In the genomic region with DNA sequence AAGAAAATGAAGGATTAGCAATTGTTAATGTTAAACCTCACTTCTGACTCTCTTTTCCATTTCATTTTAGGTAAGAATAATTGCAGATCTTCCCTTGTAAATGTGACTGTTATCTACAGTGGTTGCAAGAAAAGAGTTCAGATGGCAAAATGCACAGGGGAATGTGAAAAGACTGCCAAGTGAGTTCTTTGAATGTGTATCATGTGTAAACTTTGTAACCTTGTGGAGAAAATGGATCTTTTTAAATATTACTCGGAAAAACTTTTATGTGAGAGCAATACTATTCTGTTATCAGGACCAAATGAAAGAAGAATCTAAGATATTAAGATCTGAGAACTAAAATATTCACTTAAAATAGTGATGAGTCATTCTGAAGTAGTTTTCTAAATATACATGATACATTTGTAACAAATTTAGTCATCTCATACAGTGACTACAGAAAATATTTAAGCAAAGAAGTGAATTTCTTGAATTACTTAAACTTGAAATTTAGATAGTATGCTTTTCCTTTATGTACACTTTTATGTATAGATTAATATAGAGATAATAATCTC, we compare ENCODE assay signal across 31 cellular contexts.
DNase-seq lines count a peak whose midpoint lies in the region; ATAC-seq, FAIRE-seq and TF ChIP-seq lines count a peak whose summit lies in the region.
"Had no signal": no experiment of that assay in that cellular context is flagged by ENCODE, and none has a peak within 500 bp of the region (broad histone marks: within the 10 kb centered on the region; RNA-seq: fewer than 3 reads in every experiment).

No MANE protein-coding gene starts in this region.

- H3K36me3 Mint-ChIP-seq in activated T-helper 17 cell treated with anti-CD3 and anti-CD28 coated beads, Interleukin-2, amount 50 U/mL, for 72 hours (ENCODE audit: low read depth), result no peaks in the 10 kb centered on the region
- H3K36me3 Mint-ChIP-seq: activated CD8-positive, alpha-beta memory T cell treated with anti-CD3 and anti-CD28 coated beads, Interleukin-2, amount 10 ng/mL, durations not matched to agents 7 days and 5 days; activated naive CD4-positive, alpha-beta T cell treated with anti-CD3 and anti-CD28 coated beads, Interleukin-2, amount 10 ng/mL, durations not matched to agents 7 days and 5 days; CD4-positive, CD25-positive, alpha-beta regulatory T cell; naive thymus-derived CD8-positive, alpha-beta T cell; stimulated activated memory B cell treated with anti-CD40 and anti-IgM and Interleukin-4, amounts not matched to agents 10 μg/mL and 1 μg/mL and 100 μg/mL, for 72 hours; WTC11 had no signal

- H2BK120ac ChIP-seq in IMR-90 (ENCODE audit: low read depth, low read length), result no peak overlapping the region

- intact Hi-C loops in IMR-90 (cut with micrococcal nuclease) (no loop called here), kidney (cut with DNase I) (no loop called here), Right ventricle myocardium superior (cut with DNase I) (no loop called here)

- H2AFZ ChIP-seq in IMR-90 (replicated peaks; ENCODE audit: low read length, poor library complexity), result no peak overlapping the region

- FAIRE-seq in colon (lab: Jason Lieb, UNC) (peak; percentile 18), kidney (lab: Jason Lieb, UNC) (peak; percentile 75)
- FAIRE-seq: D721Med, endothelial cell of umbilical vein had no signal

- no peak overlapping the region for H2BK20ac ChIP-seq in IMR-90 (ENCODE audit: low read depth, low read length)

- no peaks in the 10 kb centered on the region for H3K27me3 Mint-ChIP-seq in activated T-helper 17 cell treated with anti-CD3 and anti-CD28 coated beads, Interleukin-2, amount 50 U/mL, for 72 hours
- H3K27me3 Mint-ChIP-seq: activated CD8-positive, alpha-beta memory T cell treated with anti-CD3 and anti-CD28 coated beads, Interleukin-2, amount 10 ng/mL, durations not matched to agents 7 days and 5 days; activated naive CD4-positive, alpha-beta T cell treated with anti-CD3 and anti-CD28 coated beads, Interleukin-2, amount 10 ng/mL, durations not matched to agents 7 days and 5 days; CD4-positive, CD25-positive, alpha-beta regulatory T cell; stimulated activated memory B cell treated with anti-CD40 and anti-IgM and Interleukin-4, amounts not matched to agents 10 μg/mL and 1 μg/mL and 100 μg/mL, for 72 hours had no signal

- H3K18ac ChIP-seq in IMR-90 (ENCODE audit: low read depth, low read length), result no peak overlapping the region

- no peak overlapping the region for H2BK15ac ChIP-seq in IMR-90 (ENCODE audit: low read depth, low read length)

- H3K4me3 ChIP-seq in IMR-90 (ENCODE audit: insufficient read depth, low read depth, low read length), result no peak overlapping the region
- no peak overlapping the region for H3K4me3 ChIP-seq in kidney (ENCODE audit: low read length in 2 of 2)
- H3K4me3 ChIP-seq: dorsolateral prefrontal cortex, thyroid gland had no signal

- no peak overlapping the region for H4K5ac ChIP-seq in IMR-90 (ENCODE audit: low read depth, low read length)

- CTCF ChIA-PET in IMR-90 (lab: Yijun Ruan, JAX), result no interaction called here

- POLR2A ChIA-PET in IMR-90 (lab: Charles Lee; ENCODE audit: unreplicated experiment), result no interaction called here

- no peak overlapping the region for H3K56ac ChIP-seq in IMR-90 (ENCODE audit: extremely low read depth, insufficient read depth, low read length)

- no peak for TF ChIP-seq RAD21 in IMR-90 (IDR thresholded peaks at IDR 0.05; ENCODE audit: low read length)

- no peak overlapping the region for H3K14ac ChIP-seq in IMR-90 (replicated peaks; ENCODE audit: low read depth, low read length)

- no peak overlapping the region for H4K8ac ChIP-seq in IMR-90 (ENCODE audit: low read depth in 2 of 2, low read length in 2 of 2)

- H3K9ac ChIP-seq in IMR-90 (ENCODE audit: low read depth, low read length), result no peak overlapping the region
- H3K9ac ChIP-seq in kidney (ENCODE audit: low read length in 2 of 2), result no peak overlapping the region

- no peak overlapping the region for H2BK5ac ChIP-seq in IMR-90 (ENCODE audit: low read depth, low read length, poor library complexity, severe bottlenecking)

- WGBS in IMR-90 (ENCODE audit: extremely low coverage in 2 of 2, insufficient read length in 1 of 2), 2 experiments, result no CpG with 5 or more reads among the region's 1 CpG

- no peak overlapping the region for H3K4me2 ChIP-seq in IMR-90 (ENCODE audit: low read depth, low read length)

- peak; percentile 39 for ATAC-seq in GM18511 (IDR thresholded peaks at IDR 0.05; ENCODE audit: unreplicated experiment)
- no peak for ATAC-seq in IMR-90 (ENCODE audit: low read depth)
- no peak for ATAC-seq in Right ventricle myocardium superior (ENCODE audit: poor library complexity)
- no peak for ATAC-seq in activated T-helper 17 cell treated with anti-CD3 and anti-CD28 coated beads, Interleukin-2, amount 50 U/mL, for 72 hours (replicated peaks)
- ATAC-seq: activated CD8-positive, alpha-beta memory T cell treated with anti-CD3 and anti-CD28 coated beads, Interleukin-2, amount 10 ng/mL, durations not matched to agents 7 days and 5 days; left ventricle myocardium superior; naive thymus-derived CD8-positive, alpha-beta T cell; Right ventricle myocardium inferior; stimulated activated memory B cell treated with anti-CD40 and anti-IgM and Interleukin-4, amounts not matched to agents 10 μg/mL and 1 μg/mL and 100 μg/mL, for 72 hours; WTC11 had no signal

- H3K9me1 ChIP-seq in IMR-90 (ENCODE audit: insufficient read depth, low read length), result no peaks in the 10 kb centered on the region

- H3K27ac ChIP-seq in IMR-90 (ENCODE audit: insufficient read depth, low read length) (no peak overlapping the region), kidney (ENCODE audit: low read depth in 2 of 2, low read length in 2 of 2) (no peak overlapping the region)
- H3K27ac ChIP-seq: dorsolateral prefrontal cortex, thyroid gland had no signal

- H3K27me3 ChIP-seq in IMR-90 (ENCODE audit: control insufficient read depth, insufficient read depth, low read length), result no peaks in the 10 kb centered on the region
- H3K27me3 ChIP-seq: dorsolateral prefrontal cortex, thyroid gland had no signal

- H3K27ac Mint-ChIP-seq in activated T-helper 17 cell treated with anti-CD3 and anti-CD28 coated beads, Interleukin-2, amount 50 U/mL, for 72 hours, result no peak overlapping the region
- H3K27ac Mint-ChIP-seq: activated CD8-positive, alpha-beta memory T cell treated with anti-CD3 and anti-CD28 coated beads, Interleukin-2, amount 10 ng/mL, durations not matched to agents 7 days and 5 days; activated naive CD4-positive, alpha-beta T cell treated with anti-CD3 and anti-CD28 coated beads, Interleukin-2, amount 10 ng/mL, durations not matched to agents 7 days and 5 days; CD4-positive, CD25-positive, alpha-beta regulatory T cell; naive thymus-derived CD8-positive, alpha-beta T cell; stimulated activated memory B cell treated with anti-CD40 and anti-IgM and Interleukin-4, amounts not matched to agents 10 μg/mL and 1 μg/mL and 100 μg/mL, for 72 hours; WTC11 had no signal

- peaks cover 4% of the 10 kb centered on the region; the same call in 1 of the 2 replicates for H3K9me3 ChIP-seq in IMR-90 (ENCODE audit: control insufficient read depth, insufficient read depth, low read length)
- H3K9me3 ChIP-seq in kidney (ENCODE audit: control insufficient read depth in 1 of 2, low read length in 2 of 2), result no peaks in the 10 kb centered on the region
- H3K9me3 ChIP-seq: thyroid gland had no signal

- no peaks in the 10 kb centered on the region for H4K20me1 ChIP-seq in IMR-90 (ENCODE audit: insufficient read depth, low read length)

- no peak overlapping the region for H4K91ac ChIP-seq in IMR-90 (ENCODE audit: insufficient read depth, low read depth, low read length)

- TF ChIP-seq CTCF in IMR-90 (conservative IDR thresholded peaks at IDR 0.05; ENCODE audit: low read depth, low read length) (no peak), kidney (IDR thresholded peaks at IDR 0.05; ENCODE audit: borderline replicate concordance, extremely low read depth, insufficient read depth) (no peak)

- no peak overlapping the region for H3K4me3 Mint-ChIP-seq in activated T-helper 17 cell treated with anti-CD3 and anti-CD28 coated beads, Interleukin-2, amount 50 U/mL, for 72 hours
- H3K4me3 Mint-ChIP-seq: activated CD8-positive, alpha-beta memory T cell treated with anti-CD3 and anti-CD28 coated beads, Interleukin-2, amount 10 ng/mL, durations not matched to agents 7 days and 5 days; activated naive CD4-positive, alpha-beta T cell treated with anti-CD3 and anti-CD28 coated beads, Interleukin-2, amount 10 ng/mL, durations not matched to agents 7 days and 5 days; CD4-positive, CD25-positive, alpha-beta regulatory T cell; naive thymus-derived CD8-positive, alpha-beta T cell; stimulated activated memory B cell treated with anti-CD40 and anti-IgM and Interleukin-4, amounts not matched to agents 10 μg/mL and 1 μg/mL and 100 μg/mL, for 72 hours; WTC11 had no signal

- H3K4me1 ChIP-seq in IMR-90 (ENCODE audit: control insufficient read depth, insufficient read depth, low read length) (no peaks in the 10 kb centered on the region), kidney (ENCODE audit: control insufficient read depth in 1 of 2, insufficient read depth in 1 of 2, low read depth in 1 of 2, low read length in 2 of 2) (no peaks in the 10 kb centered on the region)
- H3K4me1 ChIP-seq: thyroid gland had no signal

- H3K4me1 Mint-ChIP-seq in activated T-helper 17 cell treated with anti-CD3 and anti-CD28 coated beads, Interleukin-2, amount 50 U/mL, for 72 hours, result no peaks in the 10 kb centered on the region
- H3K4me1 Mint-ChIP-seq: activated CD8-positive, alpha-beta memory T cell treated with anti-CD3 and anti-CD28 coated beads, Interleukin-2, amount 10 ng/mL, durations not matched to agents 7 days and 5 days; activated naive CD4-positive, alpha-beta T cell treated with anti-CD3 and anti-CD28 coated beads, Interleukin-2, amount 10 ng/mL, durations not matched to agents 7 days and 5 days; CD4-positive, CD25-positive, alpha-beta regulatory T cell; naive thymus-derived CD8-positive, alpha-beta T cell; stimulated activated memory B cell treated with anti-CD40 and anti-IgM and Interleukin-4, amounts not matched to agents 10 μg/mL and 1 μg/mL and 100 μg/mL, for 72 hours; WTC11 had no signal

- peaks cover 5% of the 10 kb centered on the region for H3K9me3 Mint-ChIP-seq in activated T-helper 17 cell treated with anti-CD3 and anti-CD28 coated beads, Interleukin-2, amount 50 U/mL, for 72 hours
- H3K9me3 Mint-ChIP-seq: stimulated activated memory B cell treated with anti-CD40 and anti-IgM and Interleukin-4, amounts not matched to agents 10 μg/mL and 1 μg/mL and 100 μg/mL, for 72 hours; WTC11 had no signal

- DNase-seq in IMR-90, result peak; percentile 2
- no peak for DNase-seq in kidney
- DNase-seq in Right ventricle myocardium superior, result no peak
- DNase-seq in NCI-H510A (lab: John Stamatoyannopoulos, UW), result no peak
- no peak for DNase-seq in HUDEP-2 (lab: John Stamatoyannopoulos, UW; ENCODE audit: unreplicated experiment in 76 of 76)
- DNase-seq: activated CD4-positive, alpha-beta T cell treated with anti-CD3 and anti-CD28 coated beads, Interleukin-2, amount 50 U/mL, for 1 hour; activated CD8-positive, alpha-beta memory T cell treated with anti-CD3 and anti-CD28 coated beads, Interleukin-2, amount 10 ng/mL, durations not matched to agents 7 days and 5 days; activated naive CD4-positive, alpha-beta T cell treated with anti-CD3 and anti-CD28 coated beads, Interleukin-2, amount 10 ng/mL, durations not matched to agents 7 days and 5 days; CD4-positive, CD25-positive, alpha-beta regulatory T cell; dorsolateral prefrontal cortex; EL; foreskin melanocyte; H7; hypothalamus; left ventricle myocardium superior; naive thymus-derived CD8-positive, alpha-beta T cell; NCI-H1105 treated with DMSO at 0.1 percent for 48 hours; NCI-H2029; NCI-H2227 treated with DMSO at 0.1 percent for 48 hours; NCI-H82; SW 1271; T1000; thyroid gland had no signal

- H3K36me3 ChIP-seq in IMR-90 (ENCODE audit: control insufficient read depth, insufficient read depth, low read length) (no peaks in the 10 kb centered on the region), kidney (ENCODE audit: control insufficient read depth in 1 of 2, insufficient read depth in 2 of 2, low read length in 2 of 2) (no peaks in the 10 kb centered on the region)
- H3K36me3 ChIP-seq: thyroid gland had no signal

- no peak overlapping the region for H2AK9ac ChIP-seq in IMR-90 (replicated peaks; ENCODE audit: low read depth, low read length, poor library complexity)

- no peak for TF ChIP-seq POLR2A in IMR-90 (IDR thresholded peaks at IDR 0.05; ENCODE audit: low read depth, low read length)

- no peaks in the 10 kb centered on the region for H3K79me1 ChIP-seq in IMR-90 (ENCODE audit: low read depth in 1 of 2, low read length in 2 of 2)

- H3K23ac ChIP-seq in IMR-90 (ENCODE audit: low read depth, low read length), result no peak overlapping the region

- no TSS peak for BruUV-seq in IMR-90 (replicated peaks; lab: Mats Ljungman, UMichigan)

- dilution Hi-C loops in IMR-90 (cut with HindIII; ENCODE audit: low sequenced_read_pairs, unreplicated experiment), result no loop called here

- no peak overlapping the region for H3K4ac ChIP-seq in IMR-90 (ENCODE audit: low read depth, low read length)

- H2AK5ac ChIP-seq in IMR-90 (ENCODE audit: low read depth, low read length), result no peak overlapping the region

- in situ Hi-C loops in IMR-90 (cut with MboI; ENCODE audit: low sequenced_read_pairs), result no loop called here
